Comparison of ENCODE assay signal across 16 cellular contexts in the genomic region with DNA sequence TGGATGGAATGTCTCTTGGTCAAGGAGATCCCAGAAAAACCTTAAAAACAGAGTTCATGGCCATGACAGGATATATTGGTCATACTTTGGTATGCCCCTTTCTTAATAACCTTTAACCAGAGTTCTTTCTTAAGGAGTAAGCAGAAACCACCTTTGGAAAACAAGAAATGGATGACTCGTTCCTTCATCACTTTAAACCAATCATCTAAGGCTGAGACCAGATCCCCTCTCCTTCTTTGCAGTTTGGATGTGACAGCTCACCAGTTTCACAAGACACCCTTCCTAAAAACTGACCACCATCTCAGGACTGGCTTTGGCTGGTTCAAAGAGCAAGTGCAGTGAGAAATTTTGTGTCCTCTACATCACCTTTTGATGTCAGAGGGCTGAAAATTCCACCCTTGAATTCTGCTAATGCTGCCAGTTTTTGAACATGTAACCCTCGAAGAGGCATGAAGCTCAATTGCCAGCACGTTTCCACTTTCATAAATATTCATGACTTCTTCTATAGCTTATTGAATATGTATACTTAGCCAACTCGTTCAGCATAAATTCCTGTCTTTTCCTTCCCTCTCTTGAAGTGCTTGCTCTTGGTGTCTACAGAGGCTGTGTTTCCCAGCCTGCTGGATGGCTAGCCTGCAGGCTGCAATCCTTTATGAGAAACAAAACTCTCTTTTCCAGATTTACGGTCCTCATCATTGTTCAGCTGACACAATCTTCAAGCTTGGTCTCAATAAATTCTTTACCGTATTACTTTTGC.
DNase-seq lines count a peak whose midpoint lies in the region; ATAC-seq, FAIRE-seq and TF ChIP-seq lines count a peak whose summit lies in the region.
"Had no signal": no experiment of that assay in that cellular context is flagged by ENCODE, and none has a peak within 500 bp of the region (broad histone marks: within the 10 kb centered on the region; RNA-seq: fewer than 3 reads in every experiment).

No MANE protein-coding gene starts in this region.

- TF ChIP-seq POLR2A in A549 (IDR thresholded peaks at IDR 0.05; ENCODE audit: low read length) (no peak), HCT116 (IDR thresholded peaks at IDR 0.05; ENCODE audit: borderline replicate concordance, extremely low read depth, insufficient read depth, insufficient read length) (no peak)

- peaks cover 8% of the 10 kb centered on the region; the same call in 2 of the 3 replicates for H3K4me1 ChIP-seq in A549
- peaks cover 0 to 11% of the 10 kb centered on the region in 2 experiments; a peak in 2 of 4 replicates for H3K4me1 ChIP-seq in HCT116 (ENCODE audit: control insufficient read depth in 1 of 2, insufficient read depth in 2 of 2, low read length in 2 of 2)
- H3K4me1 ChIP-seq in hepatocyte (ENCODE audit: insufficient read depth) = no peaks in the 10 kb centered on the region
- H3K4me1 ChIP-seq: heart right ventricle, upper lobe of right lung had no signal

- peak overlapping the region; percentile 50 for H3K4me2 ChIP-seq in A549
- peak overlapping the region; percentile 37 for H3K4me2 ChIP-seq in HCT116 (ENCODE audit: low read length)
- no peak overlapping the region for H3K4me2 ChIP-seq in hepatocyte

- POLR2A ChIA-PET in A549 (lab: Yijun Ruan, JAX) = no interaction called here
- POLR2A ChIA-PET in HCT116 (lab: Charles Lee) = no interaction called here

- no TSS peak for BruUV-seq in HCT116 (replicated peaks; lab: Mats Ljungman, UMichigan)

- H3K9ac ChIP-seq in HCT116 (ENCODE audit: low read length) = no peak overlapping the region

- H3K27ac ChIP-seq in A549 (peak overlapping the region; percentile 4 to 5; a peak in 1 of 6 replicates), HCT116 (ENCODE audit: low read depth, low read length) (no peak overlapping the region), hepatocyte (peak overlapping the region; percentile 16)
- H3K27ac ChIP-seq: heart right ventricle, upper lobe of right lung had no signal

- H3K36me3 ChIP-seq in HCT116 (ENCODE audit: control insufficient read depth in 1 of 2, insufficient read depth in 2 of 2, low read length in 2 of 2) (no peaks in the 10 kb centered on the region), hepatocyte (replicated peaks; ENCODE audit: insufficient read depth, low read depth) (no peaks in the 10 kb centered on the region)
- H3K36me3 ChIP-seq: heart right ventricle, upper lobe of right lung had no signal

- TF ChIP-seq CTCF in A549 (IDR thresholded peaks at IDR 0.05) (no peak), HCT116 (IDR thresholded peaks at IDR 0.05 in 2 of 3, conservative IDR thresholded peaks at IDR 0.05 in 1 of 3; ENCODE audit: borderline replicate concordance in 1 of 3, insufficient read depth in 1 of 3, low read depth in 2 of 3, low read length in 2 of 3) (no peak), hepatocyte (IDR thresholded peaks at IDR 0.05; ENCODE audit: poor library complexity) (no peak)

- H4K20me1 ChIP-seq in HCT116 (ENCODE audit: insufficient read depth) (no peaks in the 10 kb centered on the region), hepatocyte (ENCODE audit: insufficient read depth, poor library complexity, severe bottlenecking) (no peaks in the 10 kb centered on the region)

- H3K4me3 ChIP-seq in A549 (no peak overlapping the region), HCT116 (replicated peaks in 1 of 2; ENCODE audit: low read depth in 1 of 2, low read length in 2 of 2) (no peak overlapping the region), hepatocyte (no peak overlapping the region)
- H3K4me3 ChIP-seq: heart right ventricle, upper lobe of right lung had no signal

- no peaks in the 10 kb centered on the region for H3K9me2 ChIP-seq in HCT116 (ENCODE audit: insufficient read depth)
- no peaks in the 10 kb centered on the region for H3K9me2 ChIP-seq in hepatocyte (replicated peaks; ENCODE audit: insufficient read depth)

- H3K79me2 ChIP-seq in HCT116 (ENCODE audit: insufficient read depth, low read length) (no peaks in the 10 kb centered on the region), hepatocyte (peaks cover 14% of the 10 kb centered on the region)

- peak; percentile 5 to 57 for DNase-seq in A549 (ENCODE audit: low read depth in 1 of 2, low spot score in 1 of 2)
- peak; percentile 16 for DNase-seq in HCT116 (ENCODE audit: low read depth, low spot score)
- peak; percentile 0 for DNase-seq in amniotic epithelial cell (ENCODE audit: low read depth)
- DNase-seq in hepatocyte (ENCODE audit: low spot score) = no peak
- DNase-seq in activated CD4-positive, alpha-beta T cell treated with anti-CD3 and anti-CD28 coated beads for 48 hours = no peak
- no peak for DNase-seq in activated CD8-positive, alpha-beta memory T cell treated with anti-CD3 and anti-CD28 coated beads, Interleukin-2, amount 50 U/mL, for 4 hours
- DNase-seq in NCI-H2081 treated with DMSO at 0.1 percent for 48 hours (lab: John Stamatoyannopoulos, UW) = no peak
- DNase-seq: activated naive CD8-positive, alpha-beta T cell treated with anti-CD3 and anti-CD28 coated beads, Interleukin-2, amount 10 ng/mL, durations not matched to agents 7 days and 5 days; heart right ventricle; left ventricle myocardium superior; NCI-H1105; NCI-H510A treated with DMSO at 0.1 percent for 48 hours; stimulated activated CD4-positive, alpha-beta T cell treated with anti-CD3 and anti-CD28 coated beads, Interleukin-12 subunit alpha, Interleukin-12 subunit beta, amount 100 ng/mL, for 4 hours; upper lobe of right lung had no signal

- 39% methylated on average over 6 of the region's 6 CpGs for WGBS in A549 (ENCODE audit: missing lambda C conversion rate)
- WGBS in hepatocyte (ENCODE audit: low lambda C conversion rate, missing lambda C conversion rate) = 83% methylated on average over 6 of the region's 6 CpGs

- TF ChIP-seq EP300 in A549 (IDR thresholded peaks at IDR 0.05) = no peak

- intact Hi-C loops in HCT116 (cut with micrococcal nuclease) = no loop called here

- CTCF ChIA-PET in A549 (lab: Yijun Ruan, JAX) = no interaction called here
- CTCF ChIA-PET in HCT116 (lab: Charles Lee) = no interaction called here

- TF ChIP-seq RAD21 in A549 (conservative IDR thresholded peaks at IDR 0.05 in 1 of 2, IDR thresholded peaks at IDR 0.05 in 1 of 2) (no peak), HCT116 (IDR thresholded peaks at IDR 0.05; ENCODE audit: low read depth) (no peak)

- H2AFZ ChIP-seq in HCT116 (ENCODE audit: low read depth, low read length, poor library complexity, severe bottlenecking) (no peak overlapping the region), hepatocyte (no peak overlapping the region)

- RAD21 ChIA-PET in HCT116 (lab: Charles Lee; ENCODE audit: low non-redundant PET in 1 of 2, low total read pairs in 2 of 2, uncharacterized antibody in 2 of 2, unreplicated experiment in 2 of 2) = no interaction called here

- no peak for FAIRE-seq in A549 (lab: Jason Lieb, UNC)
- FAIRE-seq: H1 had no signal

- ATAC-seq in A549 (peak; percentile 69 to 73), HCT116 (peak; percentile 61), HG03097 (IDR thresholded peaks at IDR 0.05; ENCODE audit: low FRiP score, unreplicated experiment) (no peak)
- ATAC-seq: heart right ventricle, left ventricle myocardium superior, upper lobe of right lung had no signal

- H3K27me3 ChIP-seq in HCT116 (ENCODE audit: insufficient read depth, low read length) = no peaks in the 10 kb centered on the region
- H3K27me3 ChIP-seq in hepatocyte = no peaks in the 10 kb centered on the region
- H3K27me3 ChIP-seq: heart right ventricle, upper lobe of right lung had no signal

- H3K9me3 ChIP-seq in A549 (no peaks in the 10 kb centered on the region), HCT116 (ENCODE audit: control insufficient read depth in 1 of 2, insufficient read depth in 1 of 2, low read depth in 1 of 2, low read length in 2 of 2) (no peaks in the 10 kb centered on the region), hepatocyte (ENCODE audit: low read depth) (no peaks in the 10 kb centered on the region)
- H3K9me3 ChIP-seq: upper lobe of right lung had no signal

TF ChIP-seq in A549, 52 proteins besides CTCF, POLR2A, EP300 and RAD21:
- no peak for TF ChIP-seq CHD4 (IDR thresholded peaks at IDR 0.05; ENCODE audit: borderline replicate concordance)
- no peak for TF ChIP-seq MAFK (IDR thresholded peaks at IDR 0.05; ENCODE audit: partially characterized antibody)

TF ChIP-seq in HCT116, 20 proteins besides CTCF, POLR2A, EP300 and RAD21:
- TF ChIP-seq FOSL1 (IDR thresholded peaks at IDR 0.05; ENCODE audit: low read depth) = peak; percentile 26
- TF ChIP-seq EGR1 (IDR thresholded peaks at IDR 0.05; ENCODE audit: low read depth) = no peak
- TF ChIP-seq ELF1 (IDR thresholded peaks at IDR 0.05; ENCODE audit: borderline replicate concordance, low read depth) = no peak
- 0 out of 2 replicates have a peak, but pooled peaks have one; percentile 16 for TF ChIP-seq JUND (IDR thresholded peaks at IDR 0.05)
- TF ChIP-seq SP1 (IDR thresholded peaks at IDR 0.05; ENCODE audit: low read depth) = peak; percentile 36; the same call in 1 of the 2 replicates

Comparison
In these comparisons a context has a peak if more than half of its experiments do, and no peak if none do; other contexts are left out.
1. DNase-seq: peak in A549 (2 of 2), HCT116 (single experiment) and amniotic epithelial cell (single experiment); none in hepatocyte (single experiment), activated CD4-positive, alpha-beta T cell treated with anti-CD3 and anti-CD28 coated beads for 48 hours (single experiment), activated CD8-positive, alpha-beta memory T cell treated with anti-CD3 and anti-CD28 coated beads, Interleukin-2, amount 50 U/mL, for 4 hours (single experiment) and NCI-H2081 treated with DMSO at 0.1 percent for 48 hours (single experiment).